Comparison of ENCODE assay signal across 21 cellular contexts in genomic region chr12:128708789-128709188, GRCh38.
"Had no signal": no experiment of that assay in that cellular context is flagged by ENCODE, and none has a peak within 500 bp of the region (broad histone marks: within the 10 kb centered on the region; RNA-seq: fewer than 3 reads in every experiment).

No MANE protein-coding gene starts in this region.

- H3K4me3 ChIP-seq: colonic mucosa, dorsolateral prefrontal cortex, esophagus squamous epithelium, gastrocnemius medialis, heart right ventricle, left lung, lower lobe of right lung had no signal

- H3K4me1 ChIP-seq: colonic mucosa, esophagus squamous epithelium, gastrocnemius medialis, heart right ventricle, left lung, lower lobe of right lung had no signal

- H3K36me3 ChIP-seq: colonic mucosa, esophagus squamous epithelium, gastrocnemius medialis, heart right ventricle, left lung, lower lobe of right lung had no signal

- H3K9me3 ChIP-seq: colonic mucosa, esophagus squamous epithelium, gastrocnemius medialis, heart right ventricle, left lung, lower lobe of right lung had no signal

- ATAC-seq: esophagus mucosa; gastrocnemius medialis; heart right ventricle; left cardiac atrium; left lung; left ventricle myocardium superior; lower lobe of right lung; naive thymus-derived CD4-positive, alpha-beta T cell had no signal

- H3K27ac ChIP-seq: colonic mucosa, dorsolateral prefrontal cortex, esophagus squamous epithelium, gastrocnemius medialis, heart right ventricle, left lung, lower lobe of right lung had no signal

- H3K27me3 ChIP-seq: colonic mucosa, dorsolateral prefrontal cortex, esophagus squamous epithelium, gastrocnemius medialis, heart right ventricle, left lung had no signal

- DNase-seq: colonic mucosa; dermis blood vessel endothelial cell; dorsolateral prefrontal cortex; effector CD4-positive, alpha-beta T cell; effector memory CD4-positive, alpha-beta T cell; esophagus squamous epithelium; foreskin fibroblast; foreskin melanocyte; gastrocnemius medialis; glutamatergic neuron; head of caudate nucleus; heart right ventricle; hippocampal formation; left cardiac atrium; left lung; left ventricle myocardium superior; lower lobe of right lung; mesendoderm; midbrain; naive thymus-derived CD4-positive, alpha-beta T cell had no signal
